ENCODE assay signal across 8 cellular contexts in the genomic region with DNA sequence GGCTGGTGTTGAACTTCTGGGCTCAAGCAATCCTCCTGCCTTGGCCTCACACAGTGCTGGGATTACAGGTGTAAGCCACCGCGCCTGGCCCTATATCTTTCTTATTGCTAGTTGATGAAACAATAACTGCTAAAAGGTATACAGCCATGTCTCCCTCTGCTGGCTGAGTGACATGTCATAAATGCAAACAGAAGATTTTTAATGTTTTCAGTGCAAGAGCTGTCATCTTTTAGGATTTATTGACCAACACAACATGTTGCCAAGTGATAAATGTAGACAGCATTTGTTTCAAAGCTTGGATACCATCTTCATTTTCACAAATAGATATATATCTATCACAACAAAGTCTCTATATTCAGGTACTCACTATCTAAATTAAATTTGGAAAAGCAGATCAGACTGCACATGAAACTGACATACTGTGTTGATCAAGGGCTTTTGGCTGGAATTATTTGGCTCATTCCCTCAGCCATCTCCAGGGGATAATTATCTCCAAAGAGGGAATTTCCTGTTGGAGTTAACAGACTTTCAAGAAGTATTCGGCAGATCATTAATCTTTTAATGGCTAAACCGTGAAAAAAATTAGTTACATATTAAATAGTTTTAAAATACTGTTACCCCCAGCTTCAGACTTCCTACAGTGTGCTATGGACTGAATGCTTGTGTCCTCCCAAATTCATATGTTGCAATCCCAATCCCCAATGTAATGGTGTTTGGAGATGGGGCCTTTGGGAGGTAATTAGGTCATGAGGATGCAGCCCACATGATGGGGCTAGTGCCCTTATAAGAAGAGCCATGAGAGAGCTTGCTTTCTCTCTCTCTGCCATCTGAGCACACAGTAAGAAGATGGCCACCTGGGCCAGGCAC. TPM values are rescaled to one million over a fixed set of nuclear protein-coding genes. Genes with fewer than 3 reads are reported as not detected.
DNase-seq lines count a peak whose midpoint lies in the region; ATAC-seq and TF ChIP-seq lines count a peak whose summit lies in the region.

No MANE protein-coding gene starts in this region.

- H3K79me2 ChIP-seq in PC-3 (ENCODE audit: low read length) = no peaks in the 10 kb centered on the region

- no peaks in the 10 kb centered on the region for H3K4me1 Mint-ChIP-seq in activated naive CD4-positive, alpha-beta T cell treated with anti-CD3 and anti-CD28 coated beads, Interleukin-2, amount 10 ng/mL, durations not matched to agents 7 days and 5 days

- H3K36me3 ChIP-seq in PC-3 (ENCODE audit: low read depth, low read length) = no peaks in the 10 kb centered on the region
- H3K36me3 ChIP-seq in heart right ventricle = no peaks in the 10 kb centered on the region

- H3K4me3 ChIP-seq in PC-3 (ENCODE audit: low read length) (no peak overlapping the region), heart right ventricle (no peak overlapping the region)

- H2AFZ ChIP-seq in PC-3 (ENCODE audit: low read length) = no peak overlapping the region

- H3K27me3 Mint-ChIP-seq in activated naive CD4-positive, alpha-beta T cell treated with anti-CD3 and anti-CD28 coated beads, Interleukin-2, amount 10 ng/mL, durations not matched to agents 7 days and 5 days = no peaks in the 10 kb centered on the region

- no peak overlapping the region for H3K9ac ChIP-seq in PC-3 (ENCODE audit: low read length)

- H3K4me2 ChIP-seq in PC-3 (ENCODE audit: low read length) = no peak overlapping the region

- peak; percentile 51 for DNase-seq in EL
- DNase-seq in PC-3 = peak; percentile 72
- peak; percentile 69 for DNase-seq in activated naive CD4-positive, alpha-beta T cell treated with anti-CD3 and anti-CD28 coated beads, Interleukin-2, amount 10 ng/mL, durations not matched to agents 7 days and 5 days
- DNase-seq in heart right ventricle = peak in 1 of 2 donors; percentile 34
- DNase-seq in stimulated activated CD4-positive, alpha-beta T cell treated with anti-CD3 and anti-CD28 coated beads, Interleukin-2, amount 100 ng/mL, for 24 hours = peak; percentile 42 to 46

- no peaks in the 10 kb centered on the region for H3K36me3 Mint-ChIP-seq in activated naive CD4-positive, alpha-beta T cell treated with anti-CD3 and anti-CD28 coated beads, Interleukin-2, amount 10 ng/mL, durations not matched to agents 7 days and 5 days

- no peak overlapping the region for H3K4me3 Mint-ChIP-seq in activated naive CD4-positive, alpha-beta T cell treated with anti-CD3 and anti-CD28 coated beads, Interleukin-2, amount 10 ng/mL, durations not matched to agents 7 days and 5 days

- H3K9me2 ChIP-seq in PC-3 (replicated peaks; ENCODE audit: low read length) = no peaks in the 10 kb centered on the region

- POLR2A ChIA-PET in PC-3 (lab: Charles Lee; ENCODE audit: unreplicated experiment) = no interaction called here

- H3K4me1 ChIP-seq in PC-3 (ENCODE audit: insufficient read depth, low read length) = no peaks in the 10 kb centered on the region
- H3K4me1 ChIP-seq in heart right ventricle = peaks cover 0 to 13% (median 0%) of the 10 kb centered on the region in 9 donors

- H3K27ac ChIP-seq in PC-3 (ENCODE audit: low read length) (no peak overlapping the region), heart right ventricle (no peak overlapping the region)

- intact Hi-C loops in PC-3 (cut with micrococcal nuclease) = loop anchor here (1.0 to 10.0 kb wide), 4 partner anchors 31 to 507 kb away; no protein-coding TSS in a partner anchor
- intact Hi-C loops in heart right ventricle (cut with DNase I) = loop anchor here in 3 of 10 donors (5.0 to 10.0 kb wide), 3 partner anchors 275 to 505 kb away; no protein-coding TSS in a partner anchor

- ATAC-seq in HG03175 (IDR thresholded peaks at IDR 0.05; ENCODE audit: unreplicated experiment) (peak; percentile 63), PC-3 (peak; percentile 82), heart right ventricle (peak in 2 of 8 donors; percentile 42 to 46), HG03280 (IDR thresholded peaks at IDR 0.05; ENCODE audit: unreplicated experiment) (no peak), GM21619 (IDR thresholded peaks at IDR 0.05; ENCODE audit: unreplicated experiment) (no peak)

- H3F3A ChIP-seq in PC-3 (ENCODE audit: low read length, unreplicated experiment) = no peaks in the 10 kb centered on the region

- BruUV-seq in PC-3 (replicated peaks; lab: Mats Ljungman, UMichigan) = no TSS peak

- H4K20me1 ChIP-seq in PC-3 (ENCODE audit: low read length) = no peaks in the 10 kb centered on the region

- CTCF ChIA-PET in PC-3 (lab: Charles Lee) = interaction anchor here (0.6 to 1.2 kb wide), 7 partner anchors 9 to 284 kb away, joined by 3 to 5 read pairs (median 3); a partner anchor contains a TSS
- CTCF ChIA-PET in activated naive CD4-positive, alpha-beta T cell treated with anti-CD3 and anti-CD28 coated beads, Interleukin-2, amount 10 ng/mL, durations not matched to agents 7 days and 5 days (lab: Charles Lee) = interaction anchor here (0.7 to 2.6 kb wide), 10 partner anchors 31 to 507 kb away, joined by 3 to 9 read pairs (median 4); no protein-coding TSS in a partner anchor

- peak; percentile 65 for TF ChIP-seq CTCF in PC-3 (conservative IDR thresholded peaks at IDR 0.05; ENCODE audit: low read depth, low read length)
- peak; percentile 15 to 63 (median 50) for TF ChIP-seq CTCF in heart right ventricle (IDR thresholded peaks at IDR 0.05)

- no peak overlapping the region for H3K27ac Mint-ChIP-seq in activated naive CD4-positive, alpha-beta T cell treated with anti-CD3 and anti-CD28 coated beads, Interleukin-2, amount 10 ng/mL, durations not matched to agents 7 days and 5 days

- H3K9me3 ChIP-seq in PC-3 (ENCODE audit: low read length) = no peaks in the 10 kb centered on the region
- no peaks in the 10 kb centered on the region for H3K9me3 ChIP-seq in heart right ventricle

- no peaks in the 10 kb centered on the region for H3K27me3 ChIP-seq in PC-3 (ENCODE audit: low read length)
- H3K27me3 ChIP-seq in heart right ventricle = no peaks in the 10 kb centered on the region

- WGBS in heart right ventricle, 2 donors = 51 to 54% methylated on average over 4 of the region's 4 CpGs

- H3K9me3 Mint-ChIP-seq in activated naive CD4-positive, alpha-beta T cell treated with anti-CD3 and anti-CD28 coated beads, Interleukin-2, amount 10 ng/mL, durations not matched to agents 7 days and 5 days = no peaks in the 10 kb centered on the region

RNA-seq across cellular contexts. Expression of a gene that starts 41.3 kb away (rescaled TPM):
- total RNA-seq in PC-3 (2014; rRNA removed) (21.6 and 32.1 TPM in 2 replicates), heart right ventricle (10 to 100 TPM; 30.3 to 40.4 (median 36.6) TPM)
- polyA plus RNA-seq in heart right ventricle = 10 to 100 TPM; 10.5 to 11.1 TPM

Comparison
In these comparisons a context has a peak if more than half of its experiments do, and no peak if none do; other contexts are left out.
1. ATAC-seq: peak in HG03175 (single experiment) and PC-3 (single experiment); none in HG03280 (single experiment) and GM21619 (single experiment).